Comparison of ENCODE assay signal across 19 cellular contexts in genomic region chr3:127550758-127551157, GRCh38.
"Had no signal": no experiment of that assay in that cellular context is flagged by ENCODE, and none has a peak within 500 bp of the region (broad histone marks: within the 10 kb centered on the region; RNA-seq: fewer than 3 reads in every experiment).

No MANE protein-coding gene starts in this region.

- H3K9ac ChIP-seq: KMS-11, SK-N-SH had no signal

- H3K4me2 ChIP-seq: KMS-11, SK-N-SH had no signal

- ATAC-seq: K562 had no signal

- H3K27ac ChIP-seq: HL-60, KMS-11 had no signal

- H3K4me3 ChIP-seq: K562 had no signal

- H3K9me3 ChIP-seq: SK-N-SH had no signal

- DNase-seq: Kasumi-1, MM.1S, NCI-H1092 treated with DMSO at 0.1 percent for 48 hours, NCI-H1436, NCI-H187, NCI-H2029, NCI-H2081 treated with DMSO at 0.1 percent for 48 hours, NCI-H2171, NCI-H226, NCI-H446, NCI-H510A, NCI-H524 treated with DMSO at 0.1 percent for 48 hours, NCI-H774, RPMI8226, SHP77, SK-N-SH had no signal
